ENCODE assay signal across 16 cellular contexts in the genomic region with DNA sequence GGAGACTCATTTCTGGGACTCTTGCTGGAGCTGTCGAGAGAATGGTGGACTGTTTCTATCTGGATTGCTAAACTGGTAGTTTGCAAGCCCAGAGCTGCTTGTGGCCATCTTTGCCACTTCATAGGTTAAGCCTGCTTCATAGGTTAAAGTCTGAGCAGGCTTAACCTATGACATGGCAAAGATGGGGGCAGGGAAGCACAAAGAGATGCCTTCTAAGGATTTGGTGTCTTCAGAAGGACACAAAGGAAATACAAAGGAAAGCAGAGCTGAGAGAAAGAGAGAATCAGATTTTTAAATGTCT.
DNase-seq lines count a peak whose midpoint lies in the region; ATAC-seq, FAIRE-seq and TF ChIP-seq lines count a peak whose summit lies in the region.
"Had no signal": no experiment of that assay in that cellular context is flagged by ENCODE, and none has a peak within 500 bp of the region (broad histone marks: within the 10 kb centered on the region; RNA-seq: fewer than 3 reads in every experiment).

No MANE protein-coding gene starts in this region.

- H3K4me2 ChIP-seq in SK-N-SH: 0 out of 2 replicates have a peak overlapping the region, but pooled peaks have one; percentile 19
- H3K4me2 ChIP-seq: GM23338 had no signal

- H3K27ac Mint-ChIP-seq in HFFc6: peak overlapping the region; percentile 89
- peak overlapping the region; percentile 83 for H3K27ac Mint-ChIP-seq in activated naive CD8-positive, alpha-beta T cell treated with anti-CD3 and anti-CD28 coated beads, Interleukin-2, amount 50 U/mL, for 24 hours
- H3K27ac Mint-ChIP-seq: CD8-positive, alpha-beta T cell; GM23338; nephron progenitor cell had no signal

- H3K79me2 ChIP-seq in SK-N-SH (ENCODE audit: insufficient read depth): no peaks in the 10 kb centered on the region

- H2AFZ ChIP-seq in SK-N-SH (ENCODE audit: low read depth): peak overlapping the region; percentile 78; the same call in 1 of the 2 replicates

- no peak for TF ChIP-seq RAD21 in SK-N-SH (IDR thresholded peaks at IDR 0.05; ENCODE audit: low read length)

- ATAC-seq in SK-N-SH treated with all-trans-retinoic acid at 6 μM for 48 hours (no peak), pancreas (no peak)
- peak; percentile 58 for ATAC-seq in activated naive CD8-positive, alpha-beta T cell treated with anti-CD3 and anti-CD28 coated beads, Interleukin-2, amount 50 U/mL, for 24 hours
- ATAC-seq: CD8-positive, alpha-beta T cell; GM23338 had no signal

- POLR2A ChIA-PET in SK-N-SH (lab: Yijun Ruan, JAX): interaction anchor here (1.0 kb wide), 1 partner anchor 140 kb away, joined by 3 read pairs; no protein-coding TSS in a partner anchor

- H3F3A ChIP-seq in SK-N-SH (replicated peaks; ENCODE audit: insufficient read depth): peaks cover 20% of the 10 kb centered on the region

- H3K9me3 ChIP-seq in SK-N-SH (0 out of 2 replicates have a peak, but pooled peaks cover 8% of the 10 kb centered on the region), pancreas (no peaks in the 10 kb centered on the region)

- H3K36me3 ChIP-seq in SK-N-SH (replicated peaks in 1 of 2; ENCODE audit: control insufficient read depth in 1 of 2, insufficient read depth in 2 of 2, low read length in 1 of 2) (no peaks in the 10 kb centered on the region), pancreas (no peaks in the 10 kb centered on the region)
- H3K36me3 ChIP-seq: esophagus muscularis mucosa, right lobe of liver had no signal

- H3K27me3 ChIP-seq in SK-N-SH (ENCODE audit: insufficient read depth) (no peaks in the 10 kb centered on the region), pancreas (no peaks in the 10 kb centered on the region)
- H3K27me3 ChIP-seq: right lobe of liver had no signal

- no peaks in the 10 kb centered on the region for H3K9me2 ChIP-seq in SK-N-SH

- TF ChIP-seq EP300 in SK-N-SH (IDR thresholded peaks at IDR 0.05; ENCODE audit: borderline replicate concordance in 1 of 2, low read depth in 1 of 2, low read length in 1 of 2): no peak

- intact Hi-C loops in pancreas (cut with DNase I): no loop called here

- CTCF ChIA-PET in SK-N-SH (lab: Yijun Ruan, JAX): interaction anchor here (0.9 to 1.2 kb wide), 2 partner anchors 16 to 75 kb away, joined by 3 read pairs; no protein-coding TSS in a partner anchor

- H3K4me3 ChIP-seq in SK-N-SH (ENCODE audit: low read depth in 2 of 2, low read length in 1 of 2) (no peak overlapping the region), pancreas (no peak overlapping the region)
- H3K4me3 ChIP-seq: coronary artery, esophagus muscularis mucosa, GM23338, right lobe of liver had no signal

- peak overlapping the region; percentile 73 for H3K4me3 Mint-ChIP-seq in HFFc6
- peak overlapping the region; percentile 6 for H3K4me3 Mint-ChIP-seq in activated naive CD8-positive, alpha-beta T cell treated with anti-CD3 and anti-CD28 coated beads, Interleukin-2, amount 50 U/mL, for 24 hours
- H3K4me3 Mint-ChIP-seq: CD8-positive, alpha-beta T cell; GM23338; nephron progenitor cell had no signal

- H3K4me1 Mint-ChIP-seq in HFFc6 (ENCODE audit: low read depth): peaks cover 38% of the 10 kb centered on the region
- peaks cover 27% of the 10 kb centered on the region for H3K4me1 Mint-ChIP-seq in activated naive CD8-positive, alpha-beta T cell treated with anti-CD3 and anti-CD28 coated beads, Interleukin-2, amount 50 U/mL, for 24 hours

- H3K9ac ChIP-seq in SK-N-SH: 0 out of 2 replicates have a peak overlapping the region, but pooled peaks have one; percentile 4

- DNase-seq in SK-N-SH: no peak
- no peak for DNase-seq in HFFc6
- peak; percentile 19 for DNase-seq in activated naive CD8-positive, alpha-beta T cell treated with anti-CD3 and anti-CD28 coated beads, Interleukin-2, amount 50 U/mL, for 24 hours
- no peak for DNase-seq in pancreas
- no peak for DNase-seq in stimulated activated naive CD4-positive, alpha-beta T cell (lab: John Stamatoyannopoulos, UW)
- no peak for DNase-seq in stimulated activated CD4-positive, alpha-beta T cell treated with anti-CD3 and anti-CD28 coated beads, Interleukin-12 subunit alpha, Interleukin-12 subunit beta, amount 100 ng/mL, for 4 hours
- DNase-seq in NCI-H2196 (lab: John Stamatoyannopoulos, UW; ENCODE audit: unreplicated experiment): no peak
- DNase-seq: CD8-positive, alpha-beta T cell; NCI-H1694; nephron progenitor cell; right lobe of liver had no signal

- H3K9me3 Mint-ChIP-seq in HFFc6: peaks cover 16% of the 10 kb centered on the region
- H3K9me3 Mint-ChIP-seq in activated naive CD8-positive, alpha-beta T cell treated with anti-CD3 and anti-CD28 coated beads, Interleukin-2, amount 50 U/mL, for 24 hours: peaks cover 14% of the 10 kb centered on the region

- 67% methylated on average over 1 of the region's 1 CpG for WGBS in SK-N-SH (ENCODE audit: low lambda C conversion rate)
- WGBS in pancreas, 2 donors: 30 to 56% methylated on average over 1 of the region's 1 CpG

- H3K4me1 ChIP-seq in SK-N-SH (ENCODE audit: control insufficient read depth in 1 of 2, insufficient read depth in 2 of 2, low read depth in 1 of 2, low read length in 1 of 2) (peaks cover 3 to 15% of the 10 kb centered on the region in 2 experiments; a peak in 2 of 4 replicates), pancreas (peaks cover 8 to 9% (median 8%) of the 10 kb centered on the region in 3 donors)
- H3K4me1 ChIP-seq: right lobe of liver had no signal

- no peaks in the 10 kb centered on the region for H4K20me1 ChIP-seq in SK-N-SH (ENCODE audit: insufficient read depth)

- TF ChIP-seq CTCF in SK-N-SH (IDR thresholded peaks at IDR 0.05): no peak
- no peak for TF ChIP-seq CTCF in HFFc6 (IDR thresholded peaks at IDR 0.05)
- TF ChIP-seq CTCF in pancreas (IDR thresholded peaks at IDR 0.05): no peak

- H3K36me3 Mint-ChIP-seq in HFFc6 (ENCODE audit: low read depth): peaks cover 16% of the 10 kb centered on the region
- H3K36me3 Mint-ChIP-seq in activated naive CD8-positive, alpha-beta T cell treated with anti-CD3 and anti-CD28 coated beads, Interleukin-2, amount 50 U/mL, for 24 hours (ENCODE audit: low read depth): peaks cover 6% of the 10 kb centered on the region
- H3K36me3 Mint-ChIP-seq: CD8-positive, alpha-beta T cell had no signal

- H3K27me3 Mint-ChIP-seq in HFFc6 (ENCODE audit: insufficient read depth): no peaks in the 10 kb centered on the region; the same call in 1 of the 2 replicates
- peaks cover 4% of the 10 kb centered on the region for H3K27me3 Mint-ChIP-seq in activated naive CD8-positive, alpha-beta T cell treated with anti-CD3 and anti-CD28 coated beads, Interleukin-2, amount 50 U/mL, for 24 hours

- peak overlapping the region in 1 of 2 experiments; percentile 74; a peak in 2 of 4 replicates for H3K27ac ChIP-seq in SK-N-SH (ENCODE audit: low read depth in 2 of 2, low read length in 1 of 2)
- peak overlapping the region in 3 of 4 donors; percentile 35 to 80 (median 71) for H3K27ac ChIP-seq in pancreas
- H3K27ac ChIP-seq: 22Rv1, esophagus muscularis mucosa, right lobe of liver had no signal

- FAIRE-seq in pancreas (lab: Jason Lieb, UNC): no peak

TF ChIP-seq in SK-N-SH, 30 proteins besides CTCF, POLR2A, EP300 and RAD21:
- TF ChIP-seq YY1 (IDR thresholded peaks at IDR 0.05; ENCODE audit: low read depth): 0 out of 2 replicates have a peak, but pooled peaks have one; percentile 27
- 0 out of 2 replicates have a peak, but pooled peaks have one; percentile 3 for TF ChIP-seq GABPA (IDR thresholded peaks at IDR 0.05; ENCODE audit: low read depth)
- TF ChIP-seq POLR2AphosphoS5 (IDR thresholded peaks at IDR 0.05; ENCODE audit: low read depth, low read length): no peak
- TF ChIP-seq, protein P1, sequence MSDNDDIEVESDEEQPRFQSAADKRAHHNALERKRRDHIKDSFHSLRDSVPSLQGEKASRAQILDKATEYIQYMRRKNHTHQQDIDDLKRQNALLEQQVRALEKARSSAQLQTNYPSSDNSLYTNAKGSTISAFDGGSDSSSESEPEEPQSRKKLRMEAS (IDR thresholded peaks at IDR 0.05; ENCODE audit: low read depth): no peak

TF ChIP-seq in SK-N-SH treated with all-trans-retinoic acid at 6 μM for 48 hours, 23 proteins besides CTCF, POLR2A, EP300 and RAD21 (continues in another document):
- TF ChIP-seq ARNTL (CRISPR knock-in tag; IDR thresholded peaks at IDR 0.05; ENCODE audit: borderline replicate concordance, low read depth) (no peak), RARB (CRISPR knock-in tag; IDR thresholded peaks at IDR 0.05) (no peak)
- TF ChIP-seq, protein P2, sequence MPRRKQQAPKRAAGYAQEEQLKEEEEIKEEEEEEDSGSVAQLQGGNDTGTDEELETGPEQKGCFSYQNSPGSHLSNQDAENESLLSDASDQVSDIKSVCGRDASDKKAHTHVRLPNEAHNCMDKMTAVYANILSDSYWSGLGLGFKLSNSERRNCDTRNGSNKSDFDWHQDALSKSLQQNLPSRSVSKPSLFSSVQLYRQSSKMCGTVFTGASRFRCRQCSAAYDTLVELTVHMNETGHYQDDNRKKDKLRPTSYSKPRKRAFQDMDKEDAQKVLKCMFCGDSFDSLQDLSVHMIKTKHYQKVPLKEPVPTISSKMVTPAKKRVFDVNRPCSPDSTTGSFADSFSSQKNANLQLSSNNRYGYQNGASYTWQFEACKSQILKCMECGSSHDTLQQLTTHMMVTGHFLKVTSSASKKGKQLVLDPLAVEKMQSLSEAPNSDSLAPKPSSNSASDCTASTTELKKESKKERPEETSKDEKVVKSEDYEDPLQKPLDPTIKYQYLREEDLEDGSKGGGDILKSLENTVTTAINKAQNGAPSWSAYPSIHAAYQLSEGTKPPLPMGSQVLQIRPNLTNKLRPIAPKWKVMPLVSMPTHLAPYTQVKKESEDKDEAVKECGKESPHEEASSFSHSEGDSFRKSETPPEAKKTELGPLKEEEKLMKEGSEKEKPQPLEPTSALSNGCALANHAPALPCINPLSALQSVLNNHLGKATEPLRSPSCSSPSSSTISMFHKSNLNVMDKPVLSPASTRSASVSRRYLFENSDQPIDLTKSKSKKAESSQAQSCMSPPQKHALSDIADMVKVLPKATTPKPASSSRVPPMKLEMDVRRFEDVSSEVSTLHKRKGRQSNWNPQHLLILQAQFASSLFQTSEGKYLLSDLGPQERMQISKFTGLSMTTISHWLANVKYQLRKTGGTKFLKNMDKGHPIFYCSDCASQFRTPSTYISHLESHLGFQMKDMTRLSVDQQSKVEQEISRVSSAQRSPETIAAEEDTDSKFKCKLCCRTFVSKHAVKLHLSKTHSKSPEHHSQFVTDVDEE (CRISPR knock-in tag; IDR thresholded peaks at IDR 0.05): no peak
- TF ChIP-seq, protein P3, sequence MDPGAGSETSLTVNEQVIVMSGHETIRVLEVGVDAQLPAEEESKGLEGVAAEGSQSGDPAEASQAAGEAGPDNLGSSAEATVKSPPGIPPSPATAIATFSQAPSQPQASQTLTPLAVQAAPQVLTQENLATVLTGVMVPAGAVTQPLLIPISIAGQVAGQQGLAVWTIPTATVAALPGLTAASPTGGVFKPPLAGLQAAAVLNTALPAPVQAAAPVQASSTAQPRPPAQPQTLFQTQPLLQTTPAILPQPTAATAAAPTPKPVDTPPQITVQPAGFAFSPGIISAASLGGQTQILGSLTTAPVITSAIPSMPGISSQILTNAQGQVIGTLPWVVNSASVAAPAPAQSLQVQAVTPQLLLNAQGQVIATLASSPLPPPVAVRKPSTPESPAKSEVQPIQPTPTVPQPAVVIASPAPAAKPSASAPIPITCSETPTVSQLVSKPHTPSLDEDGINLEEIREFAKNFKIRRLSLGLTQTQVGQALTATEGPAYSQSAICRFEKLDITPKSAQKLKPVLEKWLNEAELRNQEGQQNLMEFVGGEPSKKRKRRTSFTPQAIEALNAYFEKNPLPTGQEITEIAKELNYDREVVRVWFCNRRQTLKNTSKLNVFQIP (CRISPR knock-in tag; IDR thresholded peaks at IDR 0.05; ENCODE audit: borderline replicate concordance, low read depth): no peak
